In the genomic region with DNA sequence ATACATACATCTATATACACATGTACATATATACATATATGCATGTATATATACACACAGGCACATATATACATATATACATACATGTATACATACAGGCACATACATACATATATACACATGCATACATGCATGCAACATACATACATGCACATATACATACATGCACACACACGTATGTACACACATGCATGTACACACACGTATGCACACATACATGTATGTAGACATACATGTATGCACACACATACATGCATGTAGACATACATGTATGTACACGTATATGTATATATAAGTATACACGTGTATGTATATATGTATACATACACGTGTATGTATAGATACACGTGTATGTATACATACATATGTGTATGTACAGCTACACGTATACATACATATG, we compare ENCODE assay signal across 23 cellular contexts.
"Had no signal": no experiment of that assay in that cellular context is flagged by ENCODE, and none has a peak within 500 bp of the region (broad histone marks: within the 10 kb centered on the region; RNA-seq: fewer than 3 reads in every experiment).

No MANE protein-coding gene starts in this region.

- DNase-seq: hippocampal formation; kidney glomerular epithelial cell; left cardiac atrium; lower lobe of right lung; mammary epithelial cell; mesenchymal stem cell; naive thymus-derived CD4-positive, alpha-beta T cell; ovary; small intestine; spleen; stimulated activated CD4-positive, alpha-beta T cell treated with anti-CD3 and anti-CD28 coated beads, Interleukin-4, amount 100 ng/mL, for 24 hours; stimulated activated CD8-positive, alpha-beta memory T cell treated with anti-CD3 and anti-CD28 coated beads, Interleukin-4, amount 100 ng/mL, for 48 hours; stimulated activated naive CD4-positive, alpha-beta T cell treated with Interleukin-2 at 50 U/mL for 16 hours; stimulated activated naive CD8-positive, alpha-beta T cell treated with anti-CD3 and anti-CD28 coated beads, Interleukin-15, amount 100 ng/mL, for 72 hours; substantia nigra; uterus had no signal

- H3K9me3 ChIP-seq: lower lobe of right lung, ovary, spleen, tibial nerve, uterus had no signal

- FAIRE-seq: keratinocyte, small intestine had no signal

- ATAC-seq: left cardiac atrium; left lobe of liver; lower lobe of right lung; naive thymus-derived CD4-positive, alpha-beta T cell; natural killer cell treated with Interleukin-12 subunit alpha and Interleukin-12 subunit beta and Interleukin-15 and Interleukin-18, amount 100 ng/mL, for 72 hours; sciatic nerve; stimulated activated memory B cell treated with anti-CD40 and anti-IgM and Interleukin-4, amounts not matched to agents 10 μg/mL and 1 μg/mL and 100 μg/mL, for 72 hours; stimulated activated naive CD8-positive, alpha-beta T cell treated with anti-CD3 and anti-CD28 coated beads, Interleukin-15, amount 100 ng/mL, for 72 hours had no signal

- H3K36me3 ChIP-seq: lower lobe of right lung, ovary, right atrium auricular region, spleen, uterus had no signal

- H3K27me3 ChIP-seq: right atrium auricular region, spleen, tibial nerve, uterus had no signal

- H3K4me1 ChIP-seq: lower lobe of right lung, spleen, tibial nerve, uterus had no signal

- H3K4me3 ChIP-seq: lower lobe of right lung, ovary, right atrium auricular region, spleen, tibial nerve, uterus had no signal

- H3K27ac ChIP-seq: lower lobe of right lung, ovary, right atrium auricular region, spleen, tibial nerve, uterus had no signal
